ENCODE assay signal across 2 cellular contexts in the genomic region with DNA sequence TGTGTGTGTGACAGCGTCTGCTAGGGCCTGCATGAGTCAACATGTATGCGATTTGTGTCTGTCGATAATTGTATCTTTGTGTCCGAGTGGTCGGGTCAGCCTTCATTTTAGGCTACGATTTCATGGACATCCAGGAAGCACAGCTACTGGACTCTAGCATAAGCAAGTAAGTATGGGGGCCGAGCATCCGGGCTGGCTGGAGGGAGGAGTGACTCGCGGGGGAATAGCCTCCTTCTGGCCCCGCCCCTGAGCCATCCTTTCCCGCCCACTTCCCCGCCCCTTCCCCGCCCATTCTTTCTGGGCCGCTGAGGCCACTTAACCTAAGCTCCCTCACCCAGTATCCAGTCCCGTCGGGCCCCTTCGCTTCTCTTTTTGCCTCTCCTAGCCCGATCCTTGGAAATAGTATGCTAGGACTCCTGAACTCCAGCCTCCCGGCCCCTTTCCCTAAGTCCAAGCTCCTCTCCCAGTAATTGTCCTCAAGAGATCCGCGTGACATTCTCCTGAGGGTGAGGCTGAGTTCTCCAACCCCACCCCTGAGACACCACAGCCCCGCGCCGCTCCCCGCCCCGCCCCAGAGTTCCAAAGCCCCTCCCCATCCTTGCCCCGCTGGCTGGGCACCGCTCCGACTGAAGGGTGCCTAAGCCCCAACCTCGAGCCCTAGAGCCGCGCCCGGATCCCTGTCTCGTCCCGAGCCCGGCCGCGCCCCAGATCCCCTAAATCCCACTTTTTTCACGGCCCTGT.
TF ChIP-seq lines count a peak whose summit lies in the region.

No MANE protein-coding gene starts in this region.

TF ChIP-seq in GM12891, 5 proteins besides CTCF, POLR2A, EP300 and RAD21:
- TF ChIP-seq TAF1 (IDR thresholded peaks at IDR 0.05; ENCODE audit: low read depth, low read length) (no peak), PAX5 (IDR thresholded peaks at IDR 0.05; ENCODE audit: insufficient read depth, low read length, severe bottlenecking) (no peak), SPI1 (IDR thresholded peaks at IDR 0.05; ENCODE audit: low read depth, low read length) (no peak), POLR2AphosphoS5 (IDR thresholded peaks at IDR 0.05; ENCODE audit: low read depth, low read length) (no peak), POU2F2 (IDR thresholded peaks at IDR 0.05; ENCODE audit: low read depth, low read length) (no peak)

TF ChIP-seq in endothelial cell of umbilical vein, 7 proteins besides CTCF, POLR2A, EP300 and RAD21:
- TF ChIP-seq POLR2AphosphoS5 (IDR thresholded peaks at IDR 0.05; ENCODE audit: insufficient read depth, low read depth, low read length) (peak; percentile 61), FOS (IDR thresholded peaks at IDR 0.05; ENCODE audit: borderline replicate concordance, insufficient read depth, low read length) (no peak)
